In genomic region chr1:35202048-35202719, GRCh38 we compare ENCODE assay signal across 8 cellular contexts. TPM values are rescaled to one million over a fixed set of nuclear protein-coding genes. Genes with fewer than 3 reads are reported as not detected.
DNase-seq lines count a peak whose midpoint lies in the region; ATAC-seq, FAIRE-seq and TF ChIP-seq lines count a peak whose summit lies in the region.

No MANE protein-coding gene starts in this region.

- FAIRE-seq in GM12891 (lab: Jason Lieb, UNC) = peak; percentile 91

- no peaks in the 10 kb centered on the region for H3K36me3 ChIP-seq in right lobe of liver

- H3K27me3 ChIP-seq in dorsolateral prefrontal cortex (no peaks in the 10 kb centered on the region), right lobe of liver (no peaks in the 10 kb centered on the region)

- no peak overlapping the region for H3K4me3 Mint-ChIP-seq in activated CD4-positive, alpha-beta T cell treated with anti-CD3 and anti-CD28 coated beads, Interleukin-2, amount 10 ng/mL, durations not matched to agents 24 days and 14 days

- H3K27me3 Mint-ChIP-seq in activated CD4-positive, alpha-beta T cell treated with anti-CD3 and anti-CD28 coated beads, Interleukin-2, amount 10 ng/mL, durations not matched to agents 24 days and 14 days = peaks cover 22% of the 10 kb centered on the region

- H3K4me3 ChIP-seq in dorsolateral prefrontal cortex (peak overlapping the region in 54 of 59 donors; percentile 1 to 60 (median 36)), right lobe of liver (no peak overlapping the region)

- no peak overlapping the region for H3K27ac Mint-ChIP-seq in activated CD4-positive, alpha-beta T cell treated with anti-CD3 and anti-CD28 coated beads, Interleukin-2, amount 10 ng/mL, durations not matched to agents 24 days and 14 days

- DNase-seq in GM12891 (ENCODE audit: insufficient read length, low spot score) (peak; percentile 53), NCI-H524 treated with DMSO at 0.1 percent for 48 hours (lab: John Stamatoyannopoulos, UW) (peak; percentile 45), dorsolateral prefrontal cortex (peak in 9 of 10 donors; percentile 60 to 85 (median 69)), right lobe of liver (peak in 2 of 3 donors; percentile 38 to 64)
- peak; percentile 92 for DNase-seq in activated CD4-positive, alpha-beta T cell treated with anti-CD3 and anti-CD28 coated beads, Interleukin-2, amount 10 ng/mL, durations not matched to agents 24 days and 14 days
- DNase-seq in stimulated activated CD4-positive, alpha-beta T cell treated with anti-CD3 and anti-CD28 coated beads, TNF-alpha, amount 100 ng/mL, for 24 hours (ENCODE audit: low read depth in 3 of 3) = peak; percentile 28 to 63 (median 45)

- no peaks in the 10 kb centered on the region for H3K4me1 ChIP-seq in right lobe of liver

- no peaks in the 10 kb centered on the region for H3K36me3 Mint-ChIP-seq in activated CD4-positive, alpha-beta T cell treated with anti-CD3 and anti-CD28 coated beads, Interleukin-2, amount 10 ng/mL, durations not matched to agents 24 days and 14 days (ENCODE audit: low read depth)

- intact Hi-C loops in activated CD4-positive, alpha-beta T cell treated with anti-CD3 and anti-CD28 coated beads, Interleukin-2, amount 10 ng/mL, durations not matched to agents 24 days and 14 days (cut with micrococcal nuclease) = loop anchor here (1.0 to 10.0 kb wide), 2 partner anchors 96 to 243 kb away; no protein-coding TSS in a partner anchor
- intact Hi-C loops in dorsolateral prefrontal cortex (cut with DNase I) = loop anchor here in 1 of 2 donors (5.0 to 10.0 kb wide), 2 partner anchors 243 to 575 kb away; no protein-coding TSS in a partner anchor
- intact Hi-C loops in right lobe of liver (cut with DNase I) = loop anchor here in 1 of 2 donors (10.0 kb wide), 2 partner anchors 93 to 363 kb away; no protein-coding TSS in a partner anchor

- WGBS in right lobe of liver (ENCODE audit: insufficient coverage, low coverage, low lambda C conversion rate, missing lambda C conversion rate) = 18% methylated on average over 6 of the region's 6 CpGs

- TF ChIP-seq CTCF in dorsolateral prefrontal cortex (IDR thresholded peaks at IDR 0.05 in 54 of 56, conservative IDR thresholded peaks at IDR 0.05 in 2 of 56; ENCODE audit: low read depth in 1 of 56, partially characterized antibody in 56 of 56) (peak; percentile 73 to 94 (median 87)), right lobe of liver (IDR thresholded peaks at IDR 0.05) (peak; percentile 81 to 95 (median 94))

- no peak for TF ChIP-seq POLR2A in GM12891 (IDR thresholded peaks at IDR 0.05; ENCODE audit: low read depth, low read length)
- TF ChIP-seq POLR2A in right lobe of liver (IDR thresholded peaks at IDR 0.05) = no peak

- peaks cover 6% of the 10 kb centered on the region for H3K4me1 Mint-ChIP-seq in activated CD4-positive, alpha-beta T cell treated with anti-CD3 and anti-CD28 coated beads, Interleukin-2, amount 10 ng/mL, durations not matched to agents 24 days and 14 days

- ATAC-seq in HG03521 (IDR thresholded peaks at IDR 0.05; ENCODE audit: unreplicated experiment) = peak; percentile 50
- peak; percentile 99 to 100 (median 100) for ATAC-seq in right lobe of liver
- ATAC-seq in HG03039 (IDR thresholded peaks at IDR 0.05; ENCODE audit: unreplicated experiment) = no peak

- peak overlapping the region in 10 of 59 donors; percentile 1 to 49 (median 17) for H3K27ac ChIP-seq in dorsolateral prefrontal cortex
- no peak overlapping the region for H3K27ac ChIP-seq in right lobe of liver

- no peaks in the 10 kb centered on the region for H3K9me3 Mint-ChIP-seq in activated CD4-positive, alpha-beta T cell treated with anti-CD3 and anti-CD28 coated beads, Interleukin-2, amount 10 ng/mL, durations not matched to agents 24 days and 14 days

- H3K9me3 ChIP-seq in right lobe of liver = no peaks in the 10 kb centered on the region

TF ChIP-seq in GM12891, 5 proteins besides CTCF, POLR2A, EP300 and RAD21:
- TF ChIP-seq SPI1 (IDR thresholded peaks at IDR 0.05; ENCODE audit: low read depth, low read length) (peak; percentile 84), PAX5 (IDR thresholded peaks at IDR 0.05; ENCODE audit: insufficient read depth, low read length, severe bottlenecking) (no peak)

RNA-seq across cellular contexts. Expression of gene SFPQ, which starts 9.2 kb away (rescaled TPM):
- 194 TPM for polyA plus RNA-seq in GM12891 (2012; ENCODE audit: low read depth, missing spikeins)
- total RNA-seq in activated CD4-positive, alpha-beta T cell treated with anti-CD3 and anti-CD28 coated beads, Interleukin-2, amount 10 ng/mL, durations not matched to agents 24 days and 14 days = 385 and 392 TPM in 2 replicates
- total RNA-seq in dorsolateral prefrontal cortex = 100 to 1,000 TPM; 173 to 335 (median 231) TPM
- total RNA-seq in right lobe of liver = 10 to 100 TPM; 48.4 to 99.6 (median 73.2) TPM

Comparison
In these comparisons a context has a peak if more than half of its experiments do, and no peak if none do; other contexts are left out.
1. H3K4me3 ChIP-seq: peak in dorsolateral prefrontal cortex (54 of 59); none in right lobe of liver (0 of 3).
2. Peak in every context shown above with its lines, with median percentiles within 50 percentile points of each other: DNase-seq.